In the genomic region with DNA sequence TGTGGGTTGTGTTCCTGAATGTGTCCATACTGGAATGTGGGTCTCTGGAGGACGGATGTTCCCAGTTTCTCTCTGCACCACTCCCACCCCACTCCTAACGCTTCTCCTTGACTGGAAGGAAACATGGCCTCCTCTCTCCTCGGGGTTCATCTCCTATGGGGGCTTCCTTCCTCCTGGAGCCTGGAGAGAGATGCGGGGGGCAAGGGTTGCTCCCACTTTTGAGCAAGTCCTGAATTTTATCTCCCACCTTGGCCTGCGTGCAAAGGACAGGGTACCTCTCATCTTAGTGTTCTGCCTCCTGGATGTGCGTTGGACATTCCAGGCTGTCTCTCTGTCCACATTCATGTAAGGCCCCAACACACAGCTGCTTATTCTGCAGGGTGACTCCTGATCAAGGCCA, we compare ENCODE assay signal across 17 cellular contexts. TPM values are rescaled to one million over a fixed set of nuclear protein-coding genes. Genes with fewer than 3 reads are reported as not detected.
A peak's percentile ranks its signal among the peaks of the same experiment; 100 is the strongest.
DNase-seq lines count a peak whose midpoint lies in the region; ATAC-seq and TF ChIP-seq lines count a peak whose summit lies in the region.
"Had no signal": no experiment of that assay in that cellular context is flagged by ENCODE, and none has a peak within 500 bp of the region (broad histone marks: within the 10 kb centered on the region; RNA-seq: fewer than 3 reads in every experiment).

No MANE protein-coding gene starts in this region.

- H3K4me1 Mint-ChIP-seq in activated CD8-positive, alpha-beta memory T cell treated with anti-CD3 and anti-CD28 coated beads, Interleukin-2, amount 10 ng/mL, durations not matched to agents 7 days and 5 days, result no peaks in the 10 kb centered on the region
- H3K4me1 Mint-ChIP-seq in effector memory CD8-positive, alpha-beta T cell (ENCODE audit: low read depth in 2 of 2), result peaks cover 12 to 14% of the 10 kb centered on the region in 2 donors
- peaks cover 2% of the 10 kb centered on the region for H3K4me1 Mint-ChIP-seq in progenitor cell of endocrine pancreas (ENCODE audit: low read depth)

- DNase-seq in activated CD8-positive, alpha-beta memory T cell treated with anti-CD3 and anti-CD28 coated beads for 24 hours, result peak; percentile 30
- DNase-seq in activated CD8-positive, alpha-beta memory T cell treated with anti-CD3 and anti-CD28 coated beads, Interleukin-2, amount 10 ng/mL, durations not matched to agents 7 days and 5 days, result no peak
- DNase-seq in ecto neural progenitor cell (ENCODE audit: low spot score) (peak; percentile 27), neuronal stem cell (ENCODE audit: low spot score) (no peak), suprapubic skin (ENCODE audit: low spot score in 2 of 2) (peak; percentile 17 to 23), GM03348 (ENCODE audit: low spot score) (no peak), progenitor cell of endocrine pancreas (ENCODE audit: low spot score, unreplicated experiment) (no peak)
- DNase-seq in effector memory CD8-positive, alpha-beta T cell, result no peak
- DNase-seq: AML-193; Caco-2; CD4-positive, alpha-beta T cell; HCEC 1CT had no signal

- no peaks in the 10 kb centered on the region for H3K9me3 Mint-ChIP-seq in activated CD8-positive, alpha-beta memory T cell treated with anti-CD3 and anti-CD28 coated beads, Interleukin-2, amount 10 ng/mL, durations not matched to agents 7 days and 5 days (ENCODE audit: low read depth)
- no peaks in the 10 kb centered on the region for H3K9me3 Mint-ChIP-seq in effector memory CD8-positive, alpha-beta T cell
- H3K9me3 Mint-ChIP-seq in progenitor cell of endocrine pancreas (ENCODE audit: low read depth), result no peaks in the 10 kb centered on the region
- H3K9me3 Mint-ChIP-seq: CD4-positive, alpha-beta T cell had no signal

- H3K27me3 Mint-ChIP-seq in activated CD8-positive, alpha-beta memory T cell treated with anti-CD3 and anti-CD28 coated beads, Interleukin-2, amount 10 ng/mL, durations not matched to agents 7 days and 5 days, result peaks cover 11% of the 10 kb centered on the region
- peaks cover 20 to 56% of the 10 kb centered on the region in 2 donors for H3K27me3 Mint-ChIP-seq in effector memory CD8-positive, alpha-beta T cell
- peaks cover 29% of the 10 kb centered on the region for H3K27me3 Mint-ChIP-seq in progenitor cell of endocrine pancreas

- H3K4me3 Mint-ChIP-seq in activated CD8-positive, alpha-beta memory T cell treated with anti-CD3 and anti-CD28 coated beads, Interleukin-2, amount 10 ng/mL, durations not matched to agents 7 days and 5 days, result no peak overlapping the region
- H3K4me3 Mint-ChIP-seq in effector memory CD8-positive, alpha-beta T cell, result no peak overlapping the region
- H3K4me3 Mint-ChIP-seq in progenitor cell of endocrine pancreas (ENCODE audit: low read depth), result no peak overlapping the region
- H3K4me3 Mint-ChIP-seq: CD4-positive, alpha-beta T cell; GM23338 had no signal

- H2BK5ac ChIP-seq in neuronal stem cell (ENCODE audit: low read length), result no peak overlapping the region

- H3K9me3 ChIP-seq in neuronal stem cell (replicated peaks in 1 of 2; ENCODE audit: control insufficient read depth in 2 of 2, insufficient read depth in 1 of 2, low read depth in 1 of 2, low read length in 2 of 2), result no peaks in the 10 kb centered on the region
- H3K9me3 ChIP-seq in suprapubic skin, result no peaks in the 10 kb centered on the region
- H3K9me3 ChIP-seq: Caco-2 had no signal

- no peak overlapping the region for H2BK12ac ChIP-seq in neuronal stem cell (ENCODE audit: low read length)

- no peak overlapping the region for H2AK5ac ChIP-seq in neuronal stem cell (ENCODE audit: low read depth, low read length)

- ATAC-seq in activated CD8-positive, alpha-beta memory T cell treated with anti-CD3 and anti-CD28 coated beads, Interleukin-2, amount 10 ng/mL, durations not matched to agents 7 days and 5 days, result no peak
- no peak for ATAC-seq in effector memory CD8-positive, alpha-beta T cell (replicated peaks)
- ATAC-seq: A549, GM23338 had no signal

- H2BK15ac ChIP-seq in neuronal stem cell (ENCODE audit: low read length), result no peak overlapping the region

- no peaks in the 10 kb centered on the region for H3K36me3 ChIP-seq in neuronal stem cell (replicated peaks in 1 of 2; ENCODE audit: control insufficient read depth in 2 of 2, insufficient read depth in 2 of 2, low read length in 2 of 2)
- H3K36me3 ChIP-seq in suprapubic skin, result no peaks in the 10 kb centered on the region

- no peak for TF ChIP-seq EP300 in suprapubic skin (IDR thresholded peaks at IDR 0.05)

- H3K27me3 ChIP-seq in neuronal stem cell (ENCODE audit: control insufficient read depth in 3 of 3, insufficient read depth in 3 of 3, low read depth in 1 of 3, low read length in 3 of 3) (peaks cover 0 to 13% (median 0%) of the 10 kb centered on the region in 3 experiments), suprapubic skin (peaks cover 33% of the 10 kb centered on the region)

- H3K14ac ChIP-seq in neuronal stem cell (ENCODE audit: low read length), result no peak overlapping the region

- H3K23ac ChIP-seq in neuronal stem cell (ENCODE audit: low read depth, low read length, poor library complexity), result no peak overlapping the region

- no peak overlapping the region for H3K4me2 ChIP-seq in neuronal stem cell (ENCODE audit: insufficient read depth, low read length, poor library complexity, severe bottlenecking)
- H3K4me2 ChIP-seq: A549, GM23338 had no signal

- no peak overlapping the region for H3K27ac Mint-ChIP-seq in activated CD8-positive, alpha-beta memory T cell treated with anti-CD3 and anti-CD28 coated beads, Interleukin-2, amount 10 ng/mL, durations not matched to agents 7 days and 5 days
- H3K27ac Mint-ChIP-seq in effector memory CD8-positive, alpha-beta T cell, result no peak overlapping the region
- H3K27ac Mint-ChIP-seq in progenitor cell of endocrine pancreas, result no peak overlapping the region
- H3K27ac Mint-ChIP-seq: CD4-positive, alpha-beta T cell; GM23338 had no signal

- no peak overlapping the region for H4K91ac ChIP-seq in neuronal stem cell (ENCODE audit: low read depth, low read length, poor library complexity)

- H4K8ac ChIP-seq in neuronal stem cell (ENCODE audit: low read depth, low read length), result no peak overlapping the region

- no peak for TF ChIP-seq POLR2A in suprapubic skin (IDR thresholded peaks at IDR 0.05)

- H3K79me1 ChIP-seq in neuronal stem cell (ENCODE audit: low read depth, low read length), result no peaks in the 10 kb centered on the region

- H3K4me1 ChIP-seq in neuronal stem cell (ENCODE audit: control insufficient read depth in 2 of 2, insufficient read depth in 1 of 2, low read depth in 1 of 2, low read length in 2 of 2) (peaks cover 0 to 3% of the 10 kb centered on the region in 2 donors), suprapubic skin (peaks cover 5% of the 10 kb centered on the region)
- H3K4me1 ChIP-seq: A549, Caco-2 had no signal

- H3K27ac ChIP-seq in neuronal stem cell (replicated peaks; ENCODE audit: low read length), result no peak overlapping the region
- no peak overlapping the region for H3K27ac ChIP-seq in suprapubic skin
- H3K27ac ChIP-seq: 22Rv1, A549, C4-2B, HL-60 had no signal

- H3K4ac ChIP-seq in neuronal stem cell (ENCODE audit: low read length), result no peak overlapping the region

- no CpG with 5 or more reads among the region's 6 CpGs for WGBS in neuronal stem cell (ENCODE audit: extremely low coverage in 2 of 2, insufficient read length in 2 of 2, insufficient replicate concordance in 1 of 2), 2 donors
- WGBS in suprapubic skin, result 91% methylated on average over 6 of the region's 6 CpGs

- peak overlapping the region; percentile 30 for H3K18ac ChIP-seq in neuronal stem cell (ENCODE audit: low read length)

- no peak overlapping the region for H3K4me3 ChIP-seq in neuronal stem cell (ENCODE audit: low read length in 2 of 2)
- H3K4me3 ChIP-seq in suprapubic skin, result no peak overlapping the region
- H3K4me3 ChIP-seq: A549, GM23338 had no signal

- no peaks in the 10 kb centered on the region for H3K36me3 Mint-ChIP-seq in activated CD8-positive, alpha-beta memory T cell treated with anti-CD3 and anti-CD28 coated beads, Interleukin-2, amount 10 ng/mL, durations not matched to agents 7 days and 5 days
- H3K36me3 Mint-ChIP-seq in effector memory CD8-positive, alpha-beta T cell (ENCODE audit: insufficient read depth), result peaks cover 4% of the 10 kb centered on the region
- no peaks in the 10 kb centered on the region for H3K36me3 Mint-ChIP-seq in progenitor cell of endocrine pancreas (ENCODE audit: insufficient read depth)

- H3K9ac ChIP-seq in neuronal stem cell (ENCODE audit: low read depth, low read length, poor library complexity), result no peak overlapping the region

- CTCF ChIA-PET in activated CD8-positive, alpha-beta memory T cell treated with anti-CD3 and anti-CD28 coated beads, Interleukin-2, amount 10 ng/mL, durations not matched to agents 7 days and 5 days (lab: Charles Lee), result interaction anchor here (1.2 to 3.5 kb wide), 2 partner anchors 10 to 529 kb away, joined by 3 to 16 read pairs; no protein-coding TSS in a partner anchor

- no peak overlapping the region for H2AFZ ChIP-seq in neuronal stem cell (ENCODE audit: low read length)
- H2AFZ ChIP-seq: GM23338 had no signal

- TF ChIP-seq CTCF in suprapubic skin (IDR thresholded peaks at IDR 0.05), result no peak
- TF ChIP-seq CTCF in progenitor cell of endocrine pancreas (IDR thresholded peaks at IDR 0.05; ENCODE audit: unreplicated experiment), result no peak

- H2BK120ac ChIP-seq in neuronal stem cell (ENCODE audit: low read depth, low read length), result no peak overlapping the region

RNA-seq across cellular contexts. Expression of a gene that starts 52.5 kb away (rescaled TPM):
- 10 to 100 TPM; 33.6 to 39.7 TPM for total RNA-seq in activated CD8-positive, alpha-beta memory T cell treated with anti-CD3 and anti-CD28 coated beads, Interleukin-2, amount 10 ng/mL, durations not matched to agents 7 days and 5 days
- polyA plus RNA-seq in neuronal stem cell (2013, experiment 1 of 2), result 33.9 TPM
- 34.8 TPM for polyA plus RNA-seq in neuronal stem cell (2013, experiment 2 of 2)
- total RNA-seq in suprapubic skin (10 to 100 TPM; 24.9 to 45.8 (median 40.1) TPM), progenitor cell of endocrine pancreas (28.7 and 29.4 TPM in 2 replicates)

Comparison
In these comparisons a context has a peak if more than half of its experiments do, and no peak if none do; other contexts are left out.
1. DNase-seq: peak in activated CD8-positive, alpha-beta memory T cell treated with anti-CD3 and anti-CD28 coated beads for 24 hours (single experiment), ecto neural progenitor cell (single experiment) and suprapubic skin (2 of 2); none in activated CD8-positive, alpha-beta memory T cell treated with anti-CD3 and anti-CD28 coated beads, Interleukin-2, amount 10 ng/mL, durations not matched to agents 7 days and 5 days (single experiment), neuronal stem cell (single experiment), GM03348 (single experiment), effector memory CD8-positive, alpha-beta T cell (0 of 3) and progenitor cell of endocrine pancreas (single experiment).